ENCODE assay signal across 9 cellular contexts in genomic region chr17:59366773-59367656, GRCh38. TPM values are rescaled to one million over a fixed set of nuclear protein-coding genes. Genes with fewer than 3 reads are reported as not detected.
DNase-seq lines count a peak whose midpoint lies in the region; FAIRE-seq and TF ChIP-seq lines count a peak whose summit lies in the region.
"Had no signal": no experiment of that assay in that cellular context is flagged by ENCODE, and none has a peak within 500 bp of the region (broad histone marks: within the 10 kb centered on the region; RNA-seq: fewer than 3 reads in every experiment).

No MANE protein-coding gene starts in this region.

- DNase-seq in NCI-H1105 (lab: John Stamatoyannopoulos, UW) (peak; percentile 31), bronchial epithelial cell (ENCODE audit: low read depth) (peak; percentile 41), transverse colon (peak; percentile 77), germinal center (ENCODE audit: low spot score) (no peak), RWPE1 (ENCODE audit: low spot score) (no peak)
- no peak for DNase-seq in activated naive CD4-positive, alpha-beta T cell treated with anti-CD3 and anti-CD28 coated beads, Interleukin-2, amount 50 U/mL, for 16 hours

- H3K9me3 ChIP-seq in BLaER1 treated with 17β-estradiol and CSF1 and Interleukin-3, amounts not matched to agents 10 nM and 100 nM (replicated peaks in 1 of 11) = no peaks in the 10 kb centered on the region
- H3K9me3 ChIP-seq in liver (ENCODE audit: control insufficient read depth in 4 of 4, low read length in 3 of 4) (no peaks in the 10 kb centered on the region), transverse colon (no peaks in the 10 kb centered on the region)

- in situ Hi-C loops in transverse colon (cut with MboI; ENCODE audit: low pct_ligation_motif_present in 1 of 4, low pct_unique_long_range_greater_than_20kb in 1 of 4, low sequenced_read_pairs in 3 of 4) = no loop called here

- intact Hi-C loops in transverse colon (cut with DNase I; ENCODE audit: low total_unique reads) = loop anchor here (2.0 kb wide), 1 partner anchor 58 kb away; no protein-coding TSS in a partner anchor

- H3K4me2 ChIP-seq in BLaER1 treated with 17β-estradiol and CSF1 and Interleukin-3, amounts not matched to agents 10 nM and 100 nM = peak overlapping the region; percentile 69 to 97 (median 76)

- peak; percentile 59 to 60 for TF ChIP-seq RAD21 in liver (IDR thresholded peaks at IDR 0.05)

- peaks cover 69 to 100% (median 78%) of the 10 kb centered on the region in 10 experiments for H3K4me1 ChIP-seq in BLaER1 treated with 17β-estradiol and CSF1 and Interleukin-3, amounts not matched to agents 10 nM and 100 nM
- H3K4me1 ChIP-seq in liver (ENCODE audit: control insufficient read depth in 4 of 4, insufficient read depth in 4 of 4, low read length in 3 of 4) = peaks cover 38 to 86% (median 68%) of the 10 kb centered on the region in 4 donors
- peaks cover 78 to 100% (median 82%) of the 10 kb centered on the region in 4 donors for H3K4me1 ChIP-seq in transverse colon

- no peak for TF ChIP-seq POLR2A in transverse colon (IDR thresholded peaks at IDR 0.05)

- POLR2A ChIA-PET in RWPE1 (lab: Yijun Ruan, JAX; ENCODE audit: low non-redundant PET) = no interaction called here

- peaks cover 16 to 51% (median 37%) of the 10 kb centered on the region in 11 experiments; a peak in 18 of 22 replicates for H4K20me1 ChIP-seq in BLaER1 treated with 17β-estradiol and CSF1 and Interleukin-3, amounts not matched to agents 10 nM and 100 nM

- TF ChIP-seq EP300 in transverse colon (IDR thresholded peaks at IDR 0.05; ENCODE audit: low read depth) = no peak

- no peak for FAIRE-seq in bronchial epithelial cell (lab: Jason Lieb, UNC)
- FAIRE-seq: GM18507 had no signal

- peak overlapping the region in 2 of 11 experiments; percentile 71 to 82; a peak in 2 of 22 replicates for H3K9ac ChIP-seq in BLaER1 treated with 17β-estradiol and CSF1 and Interleukin-3, amounts not matched to agents 10 nM and 100 nM
- H3K9ac ChIP-seq in liver (ENCODE audit: low read depth in 1 of 2, low read length in 2 of 2) = peak overlapping the region; percentile 23 to 78

- H3K4me3 ChIP-seq in BLaER1 treated with 17β-estradiol and CSF1 and Interleukin-3, amounts not matched to agents 10 nM and 100 nM = no peak overlapping the region
- H3K4me3 ChIP-seq in bronchial epithelial cell (ENCODE audit: low read depth, low read length) (no peak overlapping the region), liver (ENCODE audit: low read depth in 1 of 3, low read length in 3 of 3) (no peak overlapping the region), transverse colon (peak overlapping the region in 1 of 4 donors; percentile 10)

- TF ChIP-seq CTCF in bronchial epithelial cell (IDR thresholded peaks at IDR 0.05; ENCODE audit: insufficient read depth, low read length, severe bottlenecking) (no peak), liver (IDR thresholded peaks at IDR 0.05; ENCODE audit: low read depth, low read length, missing input control) (no peak), transverse colon (IDR thresholded peaks at IDR 0.05) (no peak), RWPE1 (conservative IDR thresholded peaks at IDR 0.05; ENCODE audit: low read depth) (no peak)

- peaks cover 0 to 31% (median 3%) of the 10 kb centered on the region in 11 experiments; a peak in 5 of 22 replicates for H3K36me3 ChIP-seq in BLaER1 treated with 17β-estradiol and CSF1 and Interleukin-3, amounts not matched to agents 10 nM and 100 nM
- H3K36me3 ChIP-seq in bronchial epithelial cell (ENCODE audit: control insufficient read depth, insufficient read depth, low read length) (no peaks in the 10 kb centered on the region), liver (ENCODE audit: control insufficient read depth in 4 of 4, insufficient read depth in 3 of 4, low read depth in 1 of 4, low read length in 3 of 4) (peaks cover 0 to 8% (median 3%) of the 10 kb centered on the region in 4 donors), transverse colon (no peaks in the 10 kb centered on the region)

- H3K27ac ChIP-seq in BLaER1 treated with 17β-estradiol and CSF1 and Interleukin-3, amounts not matched to agents 10 nM and 100 nM = peak overlapping the region in 3 of 11 experiments; percentile 75 to 91 (median 81); a peak in 6 of 22 replicates
- H3K27ac ChIP-seq in liver (ENCODE audit: low read depth in 1 of 2, low read length in 2 of 2) (peak overlapping the region; percentile 78 to 89), transverse colon (peak overlapping the region; percentile 83 to 93 (median 88)), RWPE1 (no peak overlapping the region)

- no peaks in the 10 kb centered on the region for H3K27me3 ChIP-seq in BLaER1 treated with 17β-estradiol and CSF1 and Interleukin-3, amounts not matched to agents 10 nM and 100 nM
- H3K27me3 ChIP-seq in bronchial epithelial cell (ENCODE audit: control insufficient read depth, insufficient read depth, low read length) (no peaks in the 10 kb centered on the region), liver (ENCODE audit: control insufficient read depth in 4 of 4, insufficient read depth in 4 of 4, low read length in 3 of 4) (no peaks in the 10 kb centered on the region), transverse colon (no peaks in the 10 kb centered on the region)

- WGBS in liver = 16% methylated on average over 8 of the region's 8 CpGs
- 35% methylated on average over 7 to 8 of the region's 8 CpGs for WGBS in transverse colon (ENCODE audit: low coverage in 1 of 2), 2 donors

- CTCF ChIA-PET in RWPE1 (lab: Yijun Ruan, JAX) = no interaction called here

TF ChIP-seq in liver, 16 proteins besides CTCF, POLR2A, EP300 and RAD21:
- TF ChIP-seq JUND (IDR thresholded peaks at IDR 0.05) = peak; percentile 93 to 96
- TF ChIP-seq GABPA (IDR thresholded peaks at IDR 0.05 in 1 of 2, conservative IDR thresholded peaks at IDR 0.05 in 1 of 2) = no peak
- no peak for TF ChIP-seq TAF1 (conservative IDR thresholded peaks at IDR 0.05)
- no peak for TF ChIP-seq REST (IDR thresholded peaks at IDR 0.05)
- peak; percentile 93 for TF ChIP-seq FOXA2 (IDR thresholded peaks at IDR 0.05)
- peak; percentile 93 for TF ChIP-seq FOXA1 (IDR thresholded peaks at IDR 0.05)
- TF ChIP-seq HNF4G (IDR thresholded peaks at IDR 0.05) = peak; percentile 91
- TF ChIP-seq NR2F2 (IDR thresholded peaks at IDR 0.05) = peak; percentile 63
- TF ChIP-seq HNF4A (conservative IDR thresholded peaks at IDR 0.05) = peak; percentile 93 to 95
- peak; percentile 80 for TF ChIP-seq YY1 (IDR thresholded peaks at IDR 0.05)
- peak; percentile 97 for TF ChIP-seq ATF3 (IDR thresholded peaks at IDR 0.05)
- peak in 1 of 2 donors; percentile 81 for TF ChIP-seq EGR1 (IDR thresholded peaks at IDR 0.05; ENCODE audit: low read depth in 2 of 2)
- peak; percentile 95 for TF ChIP-seq SP1 (IDR thresholded peaks at IDR 0.05)
- peak; percentile 99 for TF ChIP-seq MAX (IDR thresholded peaks at IDR 0.05)
- TF ChIP-seq RXRA (IDR thresholded peaks at IDR 0.05) = peak; percentile 88 to 95
- TF ChIP-seq ZBTB33 (IDR thresholded peaks at IDR 0.05) = peak; percentile 84

RNA-seq across cellular contexts. Expression of gene YPEL2, which starts 35.6 kb away (rescaled TPM):
- total RNA-seq in bronchial epithelial cell (2.1 and 2.6 TPM in 2 replicates), liver (10 to 100 TPM; 12.0 to 23.8 TPM), transverse colon (10 to 100 TPM; 24.7 to 45.0 (median 32.8) TPM)
- polyA plus RNA-seq in liver = 10 to 100 TPM in 1 of 2 donors, 1 to 10 TPM in 1; 4.2 to 10.6 TPM

Comparison
In these comparisons a context has a peak if more than half of its experiments do, and no peak if none do; other contexts are left out.
1. DNase-seq: peak in NCI-H1105 (single experiment), bronchial epithelial cell (single experiment) and transverse colon (single experiment); none in germinal center (single experiment), RWPE1 (single experiment) and activated naive CD4-positive, alpha-beta T cell treated with anti-CD3 and anti-CD28 coated beads, Interleukin-2, amount 50 U/mL, for 16 hours (single experiment).